In the genomic region with DNA sequence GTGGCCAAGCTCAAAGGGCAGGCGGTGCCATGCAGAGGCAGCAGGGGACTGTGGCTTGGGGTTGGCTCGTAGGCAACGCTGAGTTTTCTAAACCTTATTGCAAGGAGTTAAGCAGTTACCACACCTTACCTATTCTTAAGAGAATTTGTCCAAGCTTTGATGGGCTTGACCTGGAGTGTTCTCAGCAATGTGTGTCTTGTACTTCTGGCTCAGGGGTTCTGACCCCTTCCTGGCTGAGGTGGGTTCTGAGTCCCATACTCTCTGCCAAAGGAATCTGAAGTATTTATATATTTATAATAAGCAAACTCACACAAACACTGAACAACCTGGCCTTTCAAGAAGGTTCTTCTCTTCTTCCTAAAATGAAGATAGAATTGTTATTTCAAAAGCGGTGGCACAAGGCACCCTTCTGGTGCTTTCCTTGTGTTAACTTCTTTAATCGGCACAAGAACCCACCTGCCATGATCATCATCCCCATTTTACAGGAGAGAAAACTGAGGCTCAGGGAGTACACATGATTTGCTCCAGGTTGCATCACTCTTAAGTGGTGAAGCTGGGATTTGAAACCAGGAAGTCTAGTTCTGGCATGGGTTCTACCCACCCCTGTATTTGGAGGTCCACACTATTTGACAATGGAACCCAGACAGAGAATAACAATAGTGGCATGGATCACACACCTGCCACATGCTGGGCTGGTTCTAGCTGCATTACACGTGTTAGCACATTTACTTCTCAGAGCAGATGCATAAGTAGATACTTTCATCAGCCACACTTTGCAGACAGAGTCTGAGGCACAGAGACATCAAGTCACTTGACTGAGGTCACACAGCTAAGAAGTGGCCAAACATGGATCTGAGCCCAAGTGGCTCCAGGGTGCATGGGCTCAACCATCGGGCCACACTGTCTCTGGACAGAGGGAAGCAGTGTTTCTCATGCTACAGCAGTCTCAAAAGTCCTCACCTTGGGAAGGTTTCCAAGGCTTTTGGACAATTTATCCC, we compare ENCODE assay signal across 17 cellular contexts.
DNase-seq lines count a peak whose midpoint lies in the region; ATAC-seq, FAIRE-seq and TF ChIP-seq lines count a peak whose summit lies in the region.
"Had no signal": no experiment of that assay in that cellular context is flagged by ENCODE, and none has a peak within 500 bp of the region (broad histone marks: within the 10 kb centered on the region; RNA-seq: fewer than 3 reads in every experiment).

No MANE protein-coding gene starts in this region.

- H3K4ac ChIP-seq in mesenchymal stem cell (ENCODE audit: low read depth in 1 of 2, low read length in 2 of 2): no peak overlapping the region

- no peak overlapping the region for H3K4me2 ChIP-seq in HepG2 (ENCODE audit: low read depth, low read length)
- no peak overlapping the region for H3K4me2 ChIP-seq in mesenchymal stem cell (ENCODE audit: low read length, poor library complexity, severe bottlenecking)
- H3K4me2 ChIP-seq: BLaER1 treated with 17β-estradiol and CSF1 and Interleukin-3, amounts not matched to agents 10 nM and 100 nM had no signal

- H4K8ac ChIP-seq in mesenchymal stem cell (ENCODE audit: low read length): no peak overlapping the region

- no peaks in the 10 kb centered on the region for H3K36me3 ChIP-seq in HepG2 (replicated peaks in 1 of 2; ENCODE audit: control insufficient read depth in 1 of 2, insufficient read depth in 2 of 2, low read length in 2 of 2)
- H3K36me3 ChIP-seq in right lobe of liver: no peaks in the 10 kb centered on the region
- H3K36me3 ChIP-seq in adipocyte (ENCODE audit: control insufficient read depth, insufficient read depth, low read length, severe bottlenecking): no peaks in the 10 kb centered on the region
- no peaks in the 10 kb centered on the region for H3K36me3 ChIP-seq in mesenchymal stem cell (ENCODE audit: control insufficient read depth in 1 of 2, insufficient read depth in 2 of 2, low read depth in 1 of 2, low read length in 2 of 2)
- H3K36me3 ChIP-seq: BLaER1 treated with 17β-estradiol and CSF1 and Interleukin-3, amounts not matched to agents 10 nM and 100 nM had no signal

- in situ Hi-C loops in HepG2 (cut with HindIII; ENCODE audit: extremely low pct_ligation_motif_present, low pct_unique_long_range_greater_than_20kb): no loop called here

- POLR2A ChIA-PET in HepG2 (lab: Yijun Ruan, JAX): no interaction called here

- no peak overlapping the region for H2AK5ac ChIP-seq in mesenchymal stem cell (ENCODE audit: low read length, severe bottlenecking)

- no peak overlapping the region for H2BK120ac ChIP-seq in mesenchymal stem cell (ENCODE audit: low read depth, low read length)

- H4K91ac ChIP-seq in mesenchymal stem cell (ENCODE audit: low read length): no peak overlapping the region

- H3K23ac ChIP-seq in mesenchymal stem cell (ENCODE audit: low read length in 2 of 2): no peak overlapping the region

- no peak for TF ChIP-seq EP300 in HepG2 (IDR thresholded peaks at IDR 0.05; ENCODE audit: low read depth in 2 of 2, low read length in 2 of 2)
- TF ChIP-seq EP300 in HepG2 (CRISPR knock-in tag; IDR thresholded peaks at IDR 0.05; ENCODE audit: borderline replicate concordance): no peak

- no peak for FAIRE-seq in HepG2 (lab: Jason Lieb, UNC)
- FAIRE-seq in H54 (lab: Jason Lieb, UNC): no peak
- FAIRE-seq: GM12878, GM19239 had no signal

- no peak overlapping the region for H3K4me3 ChIP-seq in HepG2 (replicated peaks in 1 of 3; ENCODE audit: insufficient read depth in 1 of 3, low read depth in 2 of 3, low read length in 3 of 3)
- H3K4me3 ChIP-seq in right lobe of liver: no peak overlapping the region
- H3K4me3 ChIP-seq in adipocyte (ENCODE audit: low read length): peak overlapping the region; percentile 18
- H3K4me3 ChIP-seq in mesenchymal stem cell (ENCODE audit: insufficient read depth in 1 of 2, low read depth in 1 of 2, low read length in 2 of 2): peak overlapping the region; percentile 1 to 24
- H3K4me3 ChIP-seq: BLaER1 treated with 17β-estradiol and CSF1 and Interleukin-3, amounts not matched to agents 10 nM and 100 nM; GM12878 had no signal

- CTCF ChIA-PET in HepG2 (lab: Yijun Ruan, JAX; ENCODE audit: low intra/inter-chr PET ratio, low total read pairs): no interaction called here

- no peak overlapping the region for H2BK15ac ChIP-seq in mesenchymal stem cell (ENCODE audit: low read depth, poor library complexity, severe bottlenecking)

- no peak for TF ChIP-seq RAD21 in HepG2 (CRISPR knock-in tag; IDR thresholded peaks at IDR 0.05)

- H2BK5ac ChIP-seq in mesenchymal stem cell (ENCODE audit: low read depth, low read length, poor library complexity, severe bottlenecking): no peak overlapping the region

- H3K9ac ChIP-seq in HepG2 (ENCODE audit: insufficient read depth, low read depth, low read length) (no peak overlapping the region), adipocyte (ENCODE audit: low read length) (no peak overlapping the region), mesenchymal stem cell (ENCODE audit: low read length) (no peak overlapping the region)
- H3K9ac ChIP-seq: BLaER1 treated with 17β-estradiol and CSF1 and Interleukin-3, amounts not matched to agents 10 nM and 100 nM had no signal

- H3K27ac ChIP-seq in HepG2 (ENCODE audit: extremely low read length, insufficient read depth, low read length): no peak overlapping the region
- H3K27ac ChIP-seq in right lobe of liver: no peak overlapping the region
- H3K27ac ChIP-seq in mesenchymal stem cell (ENCODE audit: low read length, poor library complexity, severe bottlenecking): no peak overlapping the region
- H3K27ac ChIP-seq: BLaER1 treated with 17β-estradiol and CSF1 and Interleukin-3, amounts not matched to agents 10 nM and 100 nM had no signal

- intact Hi-C loops in HepG2 (cut with micrococcal nuclease; ENCODE audit: unreplicated experiment): no loop called here
- intact Hi-C loops in right lobe of liver (cut with DNase I): no loop called here

- no peak overlapping the region for H2BK12ac ChIP-seq in mesenchymal stem cell (ENCODE audit: low read length in 2 of 2)

- H3K4me1 ChIP-seq in HepG2 (ENCODE audit: insufficient read depth, low read length): no peaks in the 10 kb centered on the region
- no peaks in the 10 kb centered on the region for H3K4me1 ChIP-seq in right lobe of liver
- no peaks in the 10 kb centered on the region for H3K4me1 ChIP-seq in adipocyte (ENCODE audit: control insufficient read depth, insufficient read depth, low read length)
- no peaks in the 10 kb centered on the region for H3K4me1 ChIP-seq in mesenchymal stem cell (ENCODE audit: control insufficient read depth, insufficient read depth, low read depth, low read length)
- H3K4me1 ChIP-seq: BLaER1 treated with 17β-estradiol and CSF1 and Interleukin-3, amounts not matched to agents 10 nM and 100 nM had no signal

- H4K20me1 ChIP-seq in HepG2 (ENCODE audit: insufficient read depth, low read length): no peaks in the 10 kb centered on the region
- H4K20me1 ChIP-seq: BLaER1 treated with 17β-estradiol and CSF1 and Interleukin-3, amounts not matched to agents 10 nM and 100 nM had no signal

- TF ChIP-seq CTCF in HepG2 (CRISPR knock-in tag; IDR thresholded peaks at IDR 0.05) (no peak), right lobe of liver (IDR thresholded peaks at IDR 0.05) (no peak)

- DNase-seq in HepG2 (ENCODE audit: low spot score) (no peak), right lobe of liver (no peak), adipocyte (ENCODE audit: low read depth) (no peak), mesenchymal stem cell (no peak), NCI-H774 (lab: John Stamatoyannopoulos, UW) (no peak), H54 (ENCODE audit: insufficient read length, low spot score) (no peak)
- DNase-seq: 8988T; Calu3; CD8-positive, alpha-beta T cell; DND-41; EL; H7 had no signal

- H2AFZ ChIP-seq in HepG2 (ENCODE audit: low read length) (no peak overlapping the region), mesenchymal stem cell (ENCODE audit: low read depth, low read length) (no peak overlapping the region)

- no peak overlapping the region for H3K14ac ChIP-seq in mesenchymal stem cell (ENCODE audit: low read length in 2 of 2)

- WGBS in HepG2 (ENCODE audit: low lambda C conversion rate): 20% methylated on average over 5 of the region's 7 CpGs
- 34% methylated on average over 6 of the region's 7 CpGs for WGBS in right lobe of liver (ENCODE audit: insufficient coverage, low coverage, low lambda C conversion rate, missing lambda C conversion rate)
- 63% methylated on average over 5 of the region's 7 CpGs for WGBS in mesenchymal stem cell

- TF ChIP-seq POLR2A in HepG2 (IDR thresholded peaks at IDR 0.05; ENCODE audit: insufficient read depth in 1 of 2, low read depth in 2 of 2, low read length in 2 of 2): no peak
- TF ChIP-seq POLR2A in right lobe of liver (IDR thresholded peaks at IDR 0.05): no peak
- TF ChIP-seq POLR2A in H54 (IDR thresholded peaks at IDR 0.05; ENCODE audit: low read depth, low read length): no peak

- H3K79me2 ChIP-seq in HepG2 (ENCODE audit: insufficient read depth, low read length): no peaks in the 10 kb centered on the region

- H3K27me3 ChIP-seq in HepG2 (ENCODE audit: control insufficient read depth in 1 of 2, insufficient read depth in 2 of 2, low read length in 2 of 2): peaks cover under 1 to 16% of the 10 kb centered on the region in 2 experiments; a peak in 2 of 5 replicates
- H3K27me3 ChIP-seq in right lobe of liver: no peaks in the 10 kb centered on the region
- H3K27me3 ChIP-seq in adipocyte (replicated peaks; ENCODE audit: control insufficient read depth, insufficient read depth, low read length): peaks cover 7% of the 10 kb centered on the region
- no peaks in the 10 kb centered on the region for H3K27me3 ChIP-seq in mesenchymal stem cell (ENCODE audit: control insufficient read depth in 1 of 2, insufficient read depth in 1 of 2, low read length in 2 of 2)
- H3K27me3 ChIP-seq: BLaER1 treated with 17β-estradiol and CSF1 and Interleukin-3, amounts not matched to agents 10 nM and 100 nM had no signal

- BruUV-seq in HepG2 (replicated peaks; lab: Mats Ljungman, UMichigan): no TSS peak

- no peak overlapping the region for H3K18ac ChIP-seq in mesenchymal stem cell (ENCODE audit: low read depth in 1 of 2, low read length in 2 of 2)

- H3K9me3 ChIP-seq in HepG2 (ENCODE audit: low read length) (no peaks in the 10 kb centered on the region), right lobe of liver (no peaks in the 10 kb centered on the region), adipocyte (ENCODE audit: control insufficient read depth, low read length) (peaks cover 5% of the 10 kb centered on the region), mesenchymal stem cell (ENCODE audit: control insufficient read depth, low read length) (no peaks in the 10 kb centered on the region)

- no peaks in the 10 kb centered on the region for H3K79me1 ChIP-seq in mesenchymal stem cell (replicated peaks; ENCODE audit: low read length, poor library complexity, severe bottlenecking)

- ATAC-seq in HepG2 (no peak), right lobe of liver (no peak), HG03378 (IDR thresholded peaks at IDR 0.05; ENCODE audit: unreplicated experiment) (no peak)
- ATAC-seq: CD8-positive, alpha-beta T cell; GM12878; HCT116 had no signal

TF ChIP-seq in HepG2, 621 proteins besides CTCF, POLR2A, EP300 and RAD21 (continues in another document):
- TF ChIP-seq ZNF768 (CRISPR knock-in tag; IDR thresholded peaks at IDR 0.05) (peak; percentile 86), LCORL (IDR thresholded peaks at IDR 0.05) (no peak), LCORL (CRISPR knock-in tag; IDR thresholded peaks at IDR 0.05) (no peak), ZNF629 (CRISPR knock-in tag; conservative IDR thresholded peaks at IDR 0.05) (peak; percentile 69), ZNF354B (CRISPR knock-in tag; IDR thresholded peaks at IDR 0.05) (no peak)

Comparison
In these comparisons a context has a peak if more than half of its experiments do, and no peak if none do; other contexts are left out.
1. H3K4me3 ChIP-seq: peak in adipocyte (single experiment) and mesenchymal stem cell (2 of 2); none in HepG2 (0 of 3) and right lobe of liver (0 of 3).